In the genomic region with DNA sequence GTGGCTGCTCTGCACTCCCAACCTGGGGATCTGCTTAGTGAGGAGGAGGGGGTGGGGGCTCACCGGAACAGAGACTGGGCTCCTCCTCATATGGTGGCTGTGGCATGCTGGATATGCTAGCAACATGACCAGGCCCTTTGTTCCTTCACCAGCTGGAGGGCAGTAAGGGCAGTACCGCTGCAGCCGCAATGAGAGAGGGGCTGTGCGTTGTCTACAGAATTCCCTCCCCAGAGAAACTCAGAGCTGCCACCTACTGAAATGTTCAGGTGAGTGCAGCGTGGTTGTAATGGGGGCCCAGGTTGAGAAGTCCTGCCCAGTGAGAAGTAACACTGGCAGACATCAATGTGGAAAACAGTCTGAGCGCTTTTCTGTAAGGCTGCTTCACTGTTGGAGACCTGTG, we compare ENCODE assay signal across 1 cellular context.
TF ChIP-seq lines count a peak whose summit lies in the region.

No MANE protein-coding gene starts in this region.

TF ChIP-seq in SK-N-SH treated with all-trans-retinoic acid at 6 μM for 48 hours, 23 proteins besides CTCF, POLR2A, EP300 and RAD21 (continued from another document):
- TF ChIP-seq PPARA (CRISPR knock-in tag; IDR thresholded peaks at IDR 0.05; ENCODE audit: borderline replicate concordance) (no peak), SNAI2 (CRISPR knock-in tag; IDR thresholded peaks at IDR 0.05) (no peak), ZFP30 (CRISPR knock-in tag; IDR thresholded peaks at IDR 0.05) (no peak), ZNF70 (CRISPR knock-in tag; IDR thresholded peaks at IDR 0.05) (no peak), ZNF565 (CRISPR knock-in tag; conservative IDR thresholded peaks at IDR 0.05; ENCODE audit: low read depth) (no peak), OSR1 (CRISPR knock-in tag; IDR thresholded peaks at IDR 0.05) (no peak), ZFP3 (CRISPR knock-in tag; IDR thresholded peaks at IDR 0.05) (no peak)
- TF ChIP-seq, protein P1, sequence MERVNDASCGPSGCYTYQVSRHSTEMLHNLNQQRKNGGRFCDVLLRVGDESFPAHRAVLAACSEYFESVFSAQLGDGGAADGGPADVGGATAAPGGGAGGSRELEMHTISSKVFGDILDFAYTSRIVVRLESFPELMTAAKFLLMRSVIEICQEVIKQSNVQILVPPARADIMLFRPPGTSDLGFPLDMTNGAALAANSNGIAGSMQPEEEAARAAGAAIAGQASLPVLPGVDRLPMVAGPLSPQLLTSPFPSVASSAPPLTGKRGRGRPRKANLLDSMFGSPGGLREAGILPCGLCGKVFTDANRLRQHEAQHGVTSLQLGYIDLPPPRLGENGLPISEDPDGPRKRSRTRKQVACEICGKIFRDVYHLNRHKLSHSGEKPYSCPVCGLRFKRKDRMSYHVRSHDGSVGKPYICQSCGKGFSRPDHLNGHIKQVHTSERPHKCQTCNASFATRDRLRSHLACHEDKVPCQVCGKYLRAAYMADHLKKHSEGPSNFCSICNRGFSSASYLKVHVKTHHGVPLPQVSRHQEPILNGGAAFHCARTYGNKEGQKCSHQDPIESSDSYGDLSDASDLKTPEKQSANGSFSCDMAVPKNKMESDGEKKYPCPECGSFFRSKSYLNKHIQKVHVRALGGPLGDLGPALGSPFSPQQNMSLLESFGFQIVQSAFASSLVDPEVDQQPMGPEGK (CRISPR knock-in tag; IDR thresholded peaks at IDR 0.05; ENCODE audit: borderline replicate concordance) = no peak
- TF ChIP-seq, protein P2, sequence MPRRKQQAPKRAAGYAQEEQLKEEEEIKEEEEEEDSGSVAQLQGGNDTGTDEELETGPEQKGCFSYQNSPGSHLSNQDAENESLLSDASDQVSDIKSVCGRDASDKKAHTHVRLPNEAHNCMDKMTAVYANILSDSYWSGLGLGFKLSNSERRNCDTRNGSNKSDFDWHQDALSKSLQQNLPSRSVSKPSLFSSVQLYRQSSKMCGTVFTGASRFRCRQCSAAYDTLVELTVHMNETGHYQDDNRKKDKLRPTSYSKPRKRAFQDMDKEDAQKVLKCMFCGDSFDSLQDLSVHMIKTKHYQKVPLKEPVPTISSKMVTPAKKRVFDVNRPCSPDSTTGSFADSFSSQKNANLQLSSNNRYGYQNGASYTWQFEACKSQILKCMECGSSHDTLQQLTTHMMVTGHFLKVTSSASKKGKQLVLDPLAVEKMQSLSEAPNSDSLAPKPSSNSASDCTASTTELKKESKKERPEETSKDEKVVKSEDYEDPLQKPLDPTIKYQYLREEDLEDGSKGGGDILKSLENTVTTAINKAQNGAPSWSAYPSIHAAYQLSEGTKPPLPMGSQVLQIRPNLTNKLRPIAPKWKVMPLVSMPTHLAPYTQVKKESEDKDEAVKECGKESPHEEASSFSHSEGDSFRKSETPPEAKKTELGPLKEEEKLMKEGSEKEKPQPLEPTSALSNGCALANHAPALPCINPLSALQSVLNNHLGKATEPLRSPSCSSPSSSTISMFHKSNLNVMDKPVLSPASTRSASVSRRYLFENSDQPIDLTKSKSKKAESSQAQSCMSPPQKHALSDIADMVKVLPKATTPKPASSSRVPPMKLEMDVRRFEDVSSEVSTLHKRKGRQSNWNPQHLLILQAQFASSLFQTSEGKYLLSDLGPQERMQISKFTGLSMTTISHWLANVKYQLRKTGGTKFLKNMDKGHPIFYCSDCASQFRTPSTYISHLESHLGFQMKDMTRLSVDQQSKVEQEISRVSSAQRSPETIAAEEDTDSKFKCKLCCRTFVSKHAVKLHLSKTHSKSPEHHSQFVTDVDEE (CRISPR knock-in tag; IDR thresholded peaks at IDR 0.05) = no peak
- TF ChIP-seq, protein P3, sequence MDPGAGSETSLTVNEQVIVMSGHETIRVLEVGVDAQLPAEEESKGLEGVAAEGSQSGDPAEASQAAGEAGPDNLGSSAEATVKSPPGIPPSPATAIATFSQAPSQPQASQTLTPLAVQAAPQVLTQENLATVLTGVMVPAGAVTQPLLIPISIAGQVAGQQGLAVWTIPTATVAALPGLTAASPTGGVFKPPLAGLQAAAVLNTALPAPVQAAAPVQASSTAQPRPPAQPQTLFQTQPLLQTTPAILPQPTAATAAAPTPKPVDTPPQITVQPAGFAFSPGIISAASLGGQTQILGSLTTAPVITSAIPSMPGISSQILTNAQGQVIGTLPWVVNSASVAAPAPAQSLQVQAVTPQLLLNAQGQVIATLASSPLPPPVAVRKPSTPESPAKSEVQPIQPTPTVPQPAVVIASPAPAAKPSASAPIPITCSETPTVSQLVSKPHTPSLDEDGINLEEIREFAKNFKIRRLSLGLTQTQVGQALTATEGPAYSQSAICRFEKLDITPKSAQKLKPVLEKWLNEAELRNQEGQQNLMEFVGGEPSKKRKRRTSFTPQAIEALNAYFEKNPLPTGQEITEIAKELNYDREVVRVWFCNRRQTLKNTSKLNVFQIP (CRISPR knock-in tag; IDR thresholded peaks at IDR 0.05; ENCODE audit: borderline replicate concordance, low read depth) = no peak
